ENCODE assay signal across 11 cellular contexts in genomic region chr2:85843543-85843942, GRCh38. TPM values are rescaled to one million over a fixed set of nuclear protein-coding genes. Genes with fewer than 3 reads are reported as not detected.
A peak's percentile ranks its signal among the peaks of the same experiment; 100 is the strongest.
DNase-seq lines count a peak whose midpoint lies in the region; ATAC-seq, FAIRE-seq and TF ChIP-seq lines count a peak whose summit lies in the region.
"Had no signal": no experiment of that assay in that cellular context is flagged by ENCODE, and none has a peak within 500 bp of the region (broad histone marks: within the 10 kb centered on the region; RNA-seq: fewer than 3 reads in every experiment).

No MANE protein-coding gene starts in this region.

- peak; percentile 39 for FAIRE-seq in G401.6 (lab: Jason Lieb, UNC)
- FAIRE-seq in astrocyte (lab: Jason Lieb, UNC), result no peak

- H3K9me3 ChIP-seq in astrocyte (ENCODE audit: insufficient read depth, low read depth, low read length), result no peaks in the 10 kb centered on the region
- no peaks in the 10 kb centered on the region for H3K9me3 ChIP-seq in osteoblast (ENCODE audit: low read depth, low read length)
- H3K9me3 ChIP-seq: gastroesophageal sphincter had no signal

- TF ChIP-seq CTCF in LNCaP clone FGC (IDR thresholded peaks at IDR 0.05; ENCODE audit: control insufficient read depth, extremely low read depth, insufficient read depth), result peak; percentile 45
- TF ChIP-seq CTCF in astrocyte (IDR thresholded peaks at IDR 0.05; ENCODE audit: insufficient read depth, low read depth, low read length), result peak; percentile 37
- TF ChIP-seq CTCF in osteoblast (IDR thresholded peaks at IDR 0.05; ENCODE audit: extremely low read depth, low read depth, low read length), result peak; percentile 30

- no peaks in the 10 kb centered on the region for H4K20me1 ChIP-seq in astrocyte (ENCODE audit: insufficient read depth, low read length)
- H4K20me1 ChIP-seq in osteoblast (ENCODE audit: insufficient read depth, low read length), result peaks cover 3% of the 10 kb centered on the region

- H3K4me3 ChIP-seq in LNCaP clone FGC (ENCODE audit: low read depth, low read length), result no peak overlapping the region
- no peak overlapping the region for H3K4me3 ChIP-seq in astrocyte (ENCODE audit: insufficient read depth, low read depth, low read length)
- no peak overlapping the region for H3K4me3 ChIP-seq in osteoblast (ENCODE audit: insufficient read depth, low read length)
- H3K4me3 ChIP-seq: gastroesophageal sphincter, HAP-1 had no signal

- no peaks in the 10 kb centered on the region for H3K27me3 Mint-ChIP-seq in astrocyte (ENCODE audit: low read depth, unreplicated experiment)

- no peak overlapping the region for H3K27ac Mint-ChIP-seq in astrocyte (ENCODE audit: unreplicated experiment)
- H3K27ac Mint-ChIP-seq: T-helper 1 cell treated with Interleukin-12 subunit alpha and Interleukin-12 subunit beta and Interleukin-4 antibody, amounts not matched to agents 30 μg/mL and 1 μg/mL, for 36 hours had no signal

- no peak for DNase-seq in LNCaP clone FGC (ENCODE audit: low read depth)
- DNase-seq in astrocyte (ENCODE audit: low read depth), result no peak
- DNase-seq in osteoblast (ENCODE audit: insufficient read length, low spot score, missing footprints), result no peak
- DNase-seq in islet precursor cell, result no peak
- DNase-seq in NCI-H2107 treated with DMSO at 0.1 percent for 48 hours (lab: John Stamatoyannopoulos, UW; ENCODE audit: unreplicated experiment), result no peak
- DNase-seq in HuH-7.5 (ENCODE audit: low spot score), result no peak

- no peaks in the 10 kb centered on the region for H3K79me2 ChIP-seq in astrocyte (ENCODE audit: insufficient read depth, low read length)
- H3K79me2 ChIP-seq in osteoblast (ENCODE audit: insufficient read depth, low read length), result no peaks in the 10 kb centered on the region

- no peak overlapping the region for H3K4me3 Mint-ChIP-seq in astrocyte (ENCODE audit: unreplicated experiment)
- H3K4me3 Mint-ChIP-seq: T-helper 1 cell treated with Interleukin-12 subunit alpha and Interleukin-12 subunit beta and Interleukin-4 antibody, amounts not matched to agents 30 μg/mL and 1 μg/mL, for 36 hours had no signal

- H2AFZ ChIP-seq in astrocyte (ENCODE audit: low read depth, low read length), result no peak overlapping the region
- H2AFZ ChIP-seq in osteoblast (ENCODE audit: low read length), result no peak overlapping the region

- H3K27ac ChIP-seq in astrocyte (ENCODE audit: low read depth, low read length), result no peak overlapping the region
- H3K27ac ChIP-seq in osteoblast (ENCODE audit: low read depth, low read length), result no peak overlapping the region
- H3K27ac ChIP-seq: gastroesophageal sphincter had no signal

- no peak overlapping the region for H3K9ac ChIP-seq in astrocyte (ENCODE audit: low read length)

- H3K27me3 ChIP-seq in astrocyte (ENCODE audit: insufficient read depth, low read length) (no peaks in the 10 kb centered on the region), osteoblast (ENCODE audit: insufficient read depth, low read length) (no peaks in the 10 kb centered on the region)
- H3K27me3 ChIP-seq: gastroesophageal sphincter had no signal

- peaks cover 10% of the 10 kb centered on the region for H3K4me1 ChIP-seq in astrocyte (ENCODE audit: insufficient read depth, low read length)
- H3K4me1 ChIP-seq in osteoblast (ENCODE audit: insufficient read depth, low read length), result peaks cover 9% of the 10 kb centered on the region
- H3K4me1 ChIP-seq: gastroesophageal sphincter, HAP-1 had no signal

- peaks cover 20% of the 10 kb centered on the region for H3K4me1 Mint-ChIP-seq in astrocyte (ENCODE audit: low read depth, unreplicated experiment)

- no peak for ATAC-seq in HG03457 (IDR thresholded peaks at IDR 0.05; ENCODE audit: unreplicated experiment)
- ATAC-seq: gastroesophageal sphincter had no signal

- H3K36me3 ChIP-seq in astrocyte (ENCODE audit: insufficient read depth, low read length), result peaks cover 4% of the 10 kb centered on the region
- peaks cover 16% of the 10 kb centered on the region for H3K36me3 ChIP-seq in osteoblast (ENCODE audit: insufficient read depth, low read length)

- H3K9me3 Mint-ChIP-seq in astrocyte (ENCODE audit: unreplicated experiment), result peaks cover 1% of the 10 kb centered on the region

- peaks cover 34% of the 10 kb centered on the region for H3K36me3 Mint-ChIP-seq in astrocyte (ENCODE audit: low read depth, unreplicated experiment)

- H3K4me2 ChIP-seq in astrocyte (ENCODE audit: low read length) (no peak overlapping the region), osteoblast (ENCODE audit: insufficient read depth, low read length) (no peak overlapping the region)

RNA-seq across cellular contexts. Expression of gene ST3GAL5, which starts 45.2 kb away (rescaled TPM):
- 20.0 and 28.2 TPM in 2 replicates for total RNA-seq in astrocyte
- 17.4 and 17.7 TPM in 2 replicates for total RNA-seq in osteoblast
